In the genomic region with DNA sequence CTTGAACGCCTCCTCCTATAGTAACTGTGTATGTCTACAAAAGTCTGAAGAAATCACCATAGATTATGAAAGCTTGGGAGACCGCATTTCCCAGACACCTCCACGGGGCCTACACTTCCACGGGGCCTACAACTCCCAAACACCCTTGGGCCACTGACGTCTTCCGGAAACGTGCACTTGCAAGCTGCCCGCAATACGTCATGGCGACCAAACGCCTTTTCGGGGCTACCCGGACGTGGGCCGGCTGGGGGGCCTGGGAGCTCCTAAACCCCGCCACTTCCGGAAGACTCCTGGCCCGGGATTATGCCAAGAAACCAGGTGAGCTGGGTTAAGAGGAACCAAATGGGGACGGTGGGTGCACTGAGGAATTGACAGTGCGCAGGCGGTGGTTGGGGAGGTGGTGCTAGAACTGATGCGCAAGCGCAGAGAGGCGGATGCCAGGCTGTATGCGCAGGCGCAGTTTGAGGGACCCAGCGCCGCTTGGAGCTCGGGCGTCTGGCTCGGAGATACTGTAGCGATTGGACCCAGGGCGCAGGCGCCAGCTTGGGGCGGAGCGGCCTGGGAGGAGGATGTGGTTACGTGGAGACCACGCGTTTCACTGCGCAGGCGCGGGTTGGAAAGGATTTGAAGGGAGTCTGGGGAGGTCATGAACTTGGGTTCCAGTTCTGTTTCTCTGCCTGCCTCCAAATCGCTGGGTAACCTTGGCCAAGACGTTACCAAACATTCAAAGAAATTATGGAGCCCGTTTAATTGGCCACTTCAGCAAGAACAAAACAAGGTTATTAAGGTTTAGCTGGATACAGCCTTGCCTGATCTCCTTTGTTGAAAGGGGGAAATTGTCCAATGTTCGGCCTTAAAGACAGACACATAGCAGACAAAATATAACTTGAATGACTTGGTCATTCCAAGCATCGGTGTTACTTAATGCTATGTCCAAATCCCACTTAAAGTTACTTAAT, we compare ENCODE assay signal across 8 cellular contexts. TPM values are rescaled to one million over a fixed set of nuclear protein-coding genes. Genes with fewer than 3 reads are reported as not detected.
DNase-seq lines count a peak whose midpoint lies in the region; ATAC-seq and TF ChIP-seq lines count a peak whose summit lies in the region.

Gene MRPL54 (plus strand): TSS at position 182 of the 959 bp plus-strand sequence. CDS start 19 bp downstream, at position 201.

- no peaks in the 10 kb centered on the region for H3K27me3 Mint-ChIP-seq in activated CD4-positive, alpha-beta T cell treated with anti-CD3 and anti-CD28 coated beads for 36 hours

- peak within 1 kb of the TSS; percentile 99 for H3K27ac Mint-ChIP-seq in activated CD4-positive, alpha-beta T cell treated with anti-CD3 and anti-CD28 coated beads for 36 hours

- peak within 1 kb of the TSS; percentile 99 for H3K4me3 ChIP-seq in choroid plexus epithelial cell (ENCODE audit: low read depth, low read length)

- peaks cover 16% of the 10 kb centered on the region for H3K36me3 Mint-ChIP-seq in activated CD4-positive, alpha-beta T cell treated with anti-CD3 and anti-CD28 coated beads for 36 hours (ENCODE audit: low read depth)

- DNase-seq in Ammon's horn (ENCODE audit: low spot score) (peak; percentile 99), GM19238 (ENCODE audit: insufficient read length, low spot score) (peak; percentile 98), NCI-H524 (lab: John Stamatoyannopoulos, UW) (peak; percentile 99 to 100), choroid plexus epithelial cell (ENCODE audit: low read depth) (peak; percentile 100), kidney glomerular epithelial cell (lab: John Stamatoyannopoulos, UW) (peak; percentile 99)
- peak; percentile 100 for DNase-seq in activated CD4-positive, alpha-beta T cell treated with anti-CD3 and anti-CD28 coated beads for 36 hours
- DNase-seq in stimulated activated CD4-positive, alpha-beta T cell treated with anti-CD3 and anti-CD28 coated beads, Interleukin-1b, Interleukin-23, amount 100 ng/mL, for 1 hour (ENCODE audit: low read depth in 2 of 2), result peak; percentile 96 to 99

- POLR2A ChIA-PET in activated CD4-positive, alpha-beta T cell treated with anti-CD3 and anti-CD28 coated beads for 36 hours (lab: Charles Lee), result interaction anchor here (0.6 to 2.2 kb wide), 7 partner anchors 21 to 296 kb away, joined by 4 to 8 read pairs (median 4); partner anchors contain the start of gene DAPK3

- intact Hi-C loops in activated CD4-positive, alpha-beta T cell treated with anti-CD3 and anti-CD28 coated beads for 36 hours (cut with DNase I, micrococcal nuclease), result loop anchor here (1.0 to 5.0 kb wide), 18 partner anchors 50 to 1960 kb away; partner anchors contain the start of genes FZR1 (in 2 of the 2), YJU2 (in 2 of the 2), CATSPERD (in 1 of the 2) and CHAF1A (in 1 of the 2)

- peak; percentile 67 for ATAC-seq in HG03442 (IDR thresholded peaks at IDR 0.05; ENCODE audit: unreplicated experiment)
- peak; percentile 88 for ATAC-seq in activated CD4-positive, alpha-beta T cell treated with anti-CD3 and anti-CD28 coated beads for 36 hours

- CTCF ChIA-PET in activated CD4-positive, alpha-beta T cell treated with anti-CD3 and anti-CD28 coated beads for 36 hours (lab: Charles Lee), result interaction anchor here (0.7 to 2.7 kb wide), 17 partner anchors 11 to 812 kb away, joined by 3 to 28 read pairs (median 4); partner anchors contain the start of genes MATK and YJU2

- peaks cover 39% of the 10 kb centered on the region for H3K4me1 Mint-ChIP-seq in activated CD4-positive, alpha-beta T cell treated with anti-CD3 and anti-CD28 coated beads for 36 hours

- no peaks in the 10 kb centered on the region for H3K9me3 Mint-ChIP-seq in activated CD4-positive, alpha-beta T cell treated with anti-CD3 and anti-CD28 coated beads for 36 hours (ENCODE audit: low read depth)

- no peak for TF ChIP-seq CTCF in choroid plexus epithelial cell (conservative IDR thresholded peaks at IDR 0.05; ENCODE audit: low read depth, low read length)

- H3K4me3 Mint-ChIP-seq in activated CD4-positive, alpha-beta T cell treated with anti-CD3 and anti-CD28 coated beads for 36 hours, result peak within 1 kb of the TSS; percentile 100

RNA-seq across cellular contexts. Expression of gene MRPL54, which starts in this region (rescaled TPM):
- total RNA-seq in activated CD4-positive, alpha-beta T cell treated with anti-CD3 and anti-CD28 coated beads for 36 hours, result 10 to 100 TPM; 54.8 to 63.9 TPM

Comparison
In these comparisons a context has a peak if more than half of its experiments do, and no peak if none do; other contexts are left out.
1. Peak in every context shown above with its lines: DNase-seq, ATAC-seq and H3K4me3 ChIP-seq.